Comparison of ENCODE assay signal across 9 cellular contexts in the genomic region with DNA sequence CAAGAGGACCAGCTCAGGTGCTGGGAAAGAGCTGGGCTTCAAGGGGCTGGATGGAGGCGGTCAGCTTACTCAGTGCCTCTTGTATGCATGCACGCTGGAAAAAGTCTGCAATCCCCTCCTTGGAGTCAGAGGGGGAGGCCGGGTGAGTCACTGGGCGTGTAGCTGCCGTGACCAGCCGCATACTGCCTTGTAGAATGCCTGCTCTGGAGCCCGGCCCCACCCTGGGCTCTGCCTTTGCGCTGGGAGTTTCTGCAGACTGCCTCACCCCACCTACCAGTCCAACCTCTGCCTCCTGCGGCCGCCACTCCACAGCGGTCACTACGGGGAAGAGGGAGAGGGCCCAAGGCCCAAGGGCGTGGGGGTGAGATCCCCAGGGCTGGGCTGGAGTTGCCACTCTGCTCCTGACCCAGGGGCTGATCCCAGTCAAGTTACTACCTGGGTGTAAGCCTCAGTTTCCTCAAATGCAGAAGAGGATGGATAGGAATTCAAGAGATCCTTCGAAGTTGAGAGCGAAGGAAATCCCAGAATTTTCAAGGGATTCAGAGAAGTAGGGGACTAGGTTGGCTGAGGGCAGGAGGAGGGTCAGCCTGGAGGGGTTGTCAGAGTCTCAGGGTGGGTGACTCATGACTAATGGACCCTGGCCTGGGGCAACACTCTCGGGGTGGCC. TPM values are rescaled to one million over a fixed set of nuclear protein-coding genes. Genes with fewer than 3 reads are reported as not detected.
DNase-seq lines count a peak whose midpoint lies in the region; ATAC-seq, FAIRE-seq and TF ChIP-seq lines count a peak whose summit lies in the region.
"Had no signal": no experiment of that assay in that cellular context is flagged by ENCODE, and none has a peak within 500 bp of the region (broad histone marks: within the 10 kb centered on the region; RNA-seq: fewer than 3 reads in every experiment).

No MANE protein-coding gene starts in this region.

- TF ChIP-seq CTCF in AG09319 (IDR thresholded peaks at IDR 0.05; ENCODE audit: low read depth, low read length) = no peak; the same call in 1 of the 2 replicates
- TF ChIP-seq CTCF in esophagus squamous epithelium (IDR thresholded peaks at IDR 0.05) = no peak
- no peak for TF ChIP-seq CTCF in nephron (IDR thresholded peaks at IDR 0.05; ENCODE audit: unreplicated experiment in 3 of 3)

- H3K27me3 ChIP-seq in esophagus squamous epithelium = peaks cover 0 to 44% (median 3%) of the 10 kb centered on the region in 4 donors

- DNase-seq in AG09319 (ENCODE audit: extremely low read depth, low read depth) (peak; percentile 92), OCI-M1 (lab: John Stamatoyannopoulos, UW) (peak; percentile 60), esophagus squamous epithelium (lab: John Stamatoyannopoulos, UW) (peak; percentile 22), GM19239 (ENCODE audit: insufficient read length, low spot score) (no peak), G401 (ENCODE audit: low spot score) (no peak), NCI-H2107 treated with DMSO at 0.1 percent for 48 hours (lab: John Stamatoyannopoulos, UW; ENCODE audit: unreplicated experiment) (no peak)
- DNase-seq: activated gamma-delta T cell treated with Interleukin-2 at 50 U/mL for 16 hours had no signal

- H3K9me3 ChIP-seq in esophagus squamous epithelium = no peaks in the 10 kb centered on the region

- H3K36me3 Mint-ChIP-seq in nephron (ENCODE audit: low read depth) = no peaks in the 10 kb centered on the region

- ATAC-seq in HG03097 (IDR thresholded peaks at IDR 0.05; ENCODE audit: low FRiP score, unreplicated experiment) = no peak

- peaks cover 26 to 93% (median 54%) of the 10 kb centered on the region in 3 donors for H3K4me1 ChIP-seq in esophagus squamous epithelium

- in situ Hi-C loops in G401 (cut with HindIII; ENCODE audit: low sequenced_read_pairs) = no loop called here

- WGBS in esophagus squamous epithelium, 2 donors = 48 to 54% methylated on average over 4 to 6 of the region's 16 CpGs

- H3K27ac Mint-ChIP-seq in nephron = peak overlapping the region; percentile 54 to 79 (median 72)

- intact Hi-C loops in esophagus squamous epithelium (cut with DNase I) = no loop called here

- peaks cover 0 to 20% (median 2%) of the 10 kb centered on the region in 3 donors for H3K36me3 ChIP-seq in esophagus squamous epithelium

- peak overlapping the region; percentile 34 to 58 (median 49) for H3K4me3 Mint-ChIP-seq in nephron

- peak overlapping the region; percentile 75 to 93 (median 91) for H3K27ac ChIP-seq in esophagus squamous epithelium

- peak overlapping the region in 1 of 4 donors; percentile 67 for H3K4me3 ChIP-seq in esophagus squamous epithelium

- H3K9me3 Mint-ChIP-seq in nephron = no peaks in the 10 kb centered on the region

- H3K27me3 Mint-ChIP-seq in nephron (ENCODE audit: low read depth) = peaks cover 22% of the 10 kb centered on the region

- TF ChIP-seq POLR2A in esophagus squamous epithelium (IDR thresholded peaks at IDR 0.05) = peak in 1 of 4 donors; percentile 55

- no peak for FAIRE-seq in GM19239 (lab: Jason Lieb, UNC)

- peaks cover 35% of the 10 kb centered on the region for H3K4me1 Mint-ChIP-seq in nephron

RNA-seq across cellular contexts. Expression of gene MRGPRF, which starts 4.1 kb away (rescaled TPM):
- 10 to 100 TPM in 1 of 4 donors, 1 to 10 TPM in 3; 1.3 to 14.3 (median 6.1) TPM for total RNA-seq in esophagus squamous epithelium
- 0.18 TPM in 1 of 2 replicates, not detected in the other for total RNA-seq in G401 (2014; rRNA removed; shearing (Covaris generic))

RNA-seq across cellular contexts. Expression of gene MRGPRD, which starts 28.1 kb away (rescaled TPM):
- total RNA-seq in esophagus squamous epithelium = not detected
- not detected in 2 replicates for total RNA-seq in G401 (2014; rRNA removed; shearing (Covaris generic))

RNA-seq across cellular contexts. Expression of gene TPCN2, which starts 39.8 kb away (rescaled TPM):
- 10 to 100 TPM in 2 of 4 donors, 1 to 10 TPM in 2; 7.9 to 12.0 (median 9.1) TPM for total RNA-seq in esophagus squamous epithelium
- total RNA-seq in G401 (2014; rRNA removed; shearing (Covaris generic)) = 13.2 and 17.2 TPM in 2 replicates

Comparison
In these comparisons a context has a peak if more than half of its experiments do, and no peak if none do; other contexts are left out.
1. DNase-seq: peak in AG09319 (single experiment), OCI-M1 (single experiment) and esophagus squamous epithelium (single experiment); none in GM19239 (single experiment), G401 (single experiment) and NCI-H2107 treated with DMSO at 0.1 percent for 48 hours (single experiment).